ENCODE assay signal across 8 cellular contexts in the genomic region with DNA sequence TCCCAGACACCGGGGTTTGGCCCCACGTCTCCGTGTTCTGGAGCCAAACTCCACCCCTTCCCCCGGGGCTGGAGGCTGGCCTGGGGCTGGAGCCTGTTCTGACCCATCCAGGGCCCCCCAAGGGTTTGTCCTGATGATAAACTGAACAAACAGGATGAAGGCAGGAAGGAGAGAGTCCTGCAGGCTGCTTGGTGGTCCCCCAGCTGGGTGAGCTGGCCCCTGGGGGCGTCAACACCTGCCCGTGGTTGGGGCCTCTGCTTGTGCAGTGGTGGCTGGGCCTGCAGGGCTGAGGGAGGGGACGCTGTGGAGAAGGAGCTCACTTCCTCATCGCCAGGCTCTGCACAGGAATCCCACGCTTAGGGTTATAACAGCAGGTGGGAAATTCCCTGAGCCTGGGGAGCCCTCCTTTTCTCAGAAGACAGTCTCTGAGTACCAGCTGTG. TPM values are rescaled to one million over a fixed set of nuclear protein-coding genes. Genes with fewer than 3 reads are reported as not detected.
DNase-seq lines count a peak whose midpoint lies in the region; ATAC-seq and TF ChIP-seq lines count a peak whose summit lies in the region.

No MANE protein-coding gene starts in this region.

- ATAC-seq in GM23338 (no peak), GM18873 (IDR thresholded peaks at IDR 0.05; ENCODE audit: low FRiP score, unreplicated experiment) (no peak), HG03354 (IDR thresholded peaks at IDR 0.05; ENCODE audit: poor library complexity, severe bottlenecking, unreplicated experiment) (no peak)

- H3K36me3 Mint-ChIP-seq in GM23338 (ENCODE audit: low read depth): no peaks in the 10 kb centered on the region

- no peaks in the 10 kb centered on the region for H3K9me3 ChIP-seq in Peyer's patch
- H3K9me3 ChIP-seq in colonic mucosa: no peaks in the 10 kb centered on the region
- no peaks in the 10 kb centered on the region for H3K9me3 ChIP-seq in Karpas-422 (ENCODE audit: low read length)

- no peaks in the 10 kb centered on the region for H3K79me2 ChIP-seq in GM23338 (replicated peaks; ENCODE audit: insufficient read depth)
- no peaks in the 10 kb centered on the region for H3K79me2 ChIP-seq in Karpas-422 (ENCODE audit: low read length)

- peak overlapping the region; percentile 81 for H3K27ac Mint-ChIP-seq in GM23338

- peaks cover 8% of the 10 kb centered on the region for H3K27me3 Mint-ChIP-seq in GM23338 (ENCODE audit: insufficient read depth, low read depth, poor library complexity)

- H3K27me3 ChIP-seq in GM23338 (ENCODE audit: insufficient read depth) (no peaks in the 10 kb centered on the region), Peyer's patch (no peaks in the 10 kb centered on the region), colonic mucosa (no peaks in the 10 kb centered on the region), Karpas-422 (ENCODE audit: low read length) (no peaks in the 10 kb centered on the region)

- H3K4me1 ChIP-seq in GM23338 (ENCODE audit: insufficient read depth): no peaks in the 10 kb centered on the region
- peaks cover 0 to 50% (median 33%) of the 10 kb centered on the region in 4 donors for H3K4me1 ChIP-seq in Peyer's patch
- H3K4me1 ChIP-seq in colonic mucosa: peaks cover 8% of the 10 kb centered on the region
- peaks cover 36% of the 10 kb centered on the region for H3K4me1 ChIP-seq in Karpas-422 (ENCODE audit: low read length)

- peaks cover 6% of the 10 kb centered on the region for H3K4me1 Mint-ChIP-seq in GM23338

- no peak for TF ChIP-seq POLR2A in Peyer's patch (IDR thresholded peaks at IDR 0.05)

- peak; percentile 31 for DNase-seq in GF-D8 (lab: John Stamatoyannopoulos, UW)
- no peak for DNase-seq in GM23338 (ENCODE audit: low spot score)
- peak in 2 of 3 donors; percentile 74 to 79 for DNase-seq in Peyer's patch
- no peak for DNase-seq in colonic mucosa
- peak; percentile 29 for DNase-seq in stimulated activated CD4-positive, alpha-beta T cell treated with anti-CD3 and anti-CD28 coated beads, Interleukin-2, amount 100 ng/mL, for 4 hours (ENCODE audit: low read depth)
- no peak for DNase-seq in Karpas-422

- H3K9ac ChIP-seq in colonic mucosa (ENCODE audit: low read depth in 2 of 2, low read length in 2 of 2) (peak overlapping the region; percentile 66 to 90), Karpas-422 (ENCODE audit: low read length) (no peak overlapping the region)

- intact Hi-C loops in colonic mucosa (cut with DNase I): no loop called here

- H3K27ac ChIP-seq in GM23338 (ENCODE audit: low read depth): no peak overlapping the region
- peak overlapping the region; percentile 72 to 93 (median 78) for H3K27ac ChIP-seq in Peyer's patch
- no peak overlapping the region for H3K27ac ChIP-seq in colonic mucosa
- H3K27ac ChIP-seq in Karpas-422 (ENCODE audit: low read length): no peak overlapping the region

- no peaks in the 10 kb centered on the region for H3K9me3 Mint-ChIP-seq in GM23338

- H4K20me1 ChIP-seq in GM23338 (replicated peaks; ENCODE audit: insufficient read depth) (no peaks in the 10 kb centered on the region), Karpas-422 (ENCODE audit: insufficient read depth, low read depth, low read length) (no peaks in the 10 kb centered on the region)

- H3F3A ChIP-seq in GM23338 (replicated peaks; ENCODE audit: low read depth): no peaks in the 10 kb centered on the region

- H3K4me3 ChIP-seq in GM23338 (no peak overlapping the region), Peyer's patch (peak overlapping the region in 2 of 4 donors; percentile 50 to 61), colonic mucosa (no peak overlapping the region), Karpas-422 (ENCODE audit: low read length) (no peak overlapping the region)

- H3K4me2 ChIP-seq in GM23338 (no peak overlapping the region), Karpas-422 (ENCODE audit: low read depth, low read length, poor library complexity, severe bottlenecking) (no peak overlapping the region)

- H3K9me2 ChIP-seq in GM23338 (ENCODE audit: insufficient read depth) (no peaks in the 10 kb centered on the region), Karpas-422 (replicated peaks; ENCODE audit: insufficient read depth, low read length) (no peaks in the 10 kb centered on the region)

- H2AFZ ChIP-seq in GM23338 (no peak overlapping the region), Karpas-422 (ENCODE audit: low read length) (no peak overlapping the region)

- TF ChIP-seq CTCF in GM23338 (conservative IDR thresholded peaks at IDR 0.05; ENCODE audit: low read depth in 2 of 2): no peak
- no peak for TF ChIP-seq CTCF in Peyer's patch (IDR thresholded peaks at IDR 0.05)
- TF ChIP-seq CTCF in colonic mucosa (IDR thresholded peaks at IDR 0.05): no peak

- no peaks in the 10 kb centered on the region for H3K36me3 ChIP-seq in GM23338 (ENCODE audit: insufficient read depth)
- no peaks in the 10 kb centered on the region for H3K36me3 ChIP-seq in Peyer's patch
- no peaks in the 10 kb centered on the region for H3K36me3 ChIP-seq in colonic mucosa
- H3K36me3 ChIP-seq in Karpas-422 (ENCODE audit: insufficient read depth, low read length): no peaks in the 10 kb centered on the region

- H3K4me3 Mint-ChIP-seq in GM23338: no peak overlapping the region

TF ChIP-seq in GM23338, 12 proteins besides CTCF, POLR2A, EP300 and RAD21 (continues in another document):
- TF ChIP-seq ZNF331 (CRISPR knock-in tag; IDR thresholded peaks at IDR 0.05; ENCODE audit: low read depth): no peak
- TF ChIP-seq, protein P1, sequence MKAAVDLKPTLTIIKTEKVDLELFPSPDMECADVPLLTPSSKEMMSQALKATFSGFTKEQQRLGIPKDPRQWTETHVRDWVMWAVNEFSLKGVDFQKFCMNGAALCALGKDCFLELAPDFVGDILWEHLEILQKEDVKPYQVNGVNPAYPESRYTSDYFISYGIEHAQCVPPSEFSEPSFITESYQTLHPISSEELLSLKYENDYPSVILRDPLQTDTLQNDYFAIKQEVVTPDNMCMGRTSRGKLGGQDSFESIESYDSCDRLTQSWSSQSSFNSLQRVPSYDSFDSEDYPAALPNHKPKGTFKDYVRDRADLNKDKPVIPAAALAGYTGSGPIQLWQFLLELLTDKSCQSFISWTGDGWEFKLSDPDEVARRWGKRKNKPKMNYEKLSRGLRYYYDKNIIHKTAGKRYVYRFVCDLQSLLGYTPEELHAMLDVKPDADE (IDR thresholded peaks at IDR 0.05): no peak
- TF ChIP-seq EZH2phosphoT487 (IDR thresholded peaks at IDR 0.05; ENCODE audit: unreplicated experiment): no peak
- TF ChIP-seq, protein P2, sequence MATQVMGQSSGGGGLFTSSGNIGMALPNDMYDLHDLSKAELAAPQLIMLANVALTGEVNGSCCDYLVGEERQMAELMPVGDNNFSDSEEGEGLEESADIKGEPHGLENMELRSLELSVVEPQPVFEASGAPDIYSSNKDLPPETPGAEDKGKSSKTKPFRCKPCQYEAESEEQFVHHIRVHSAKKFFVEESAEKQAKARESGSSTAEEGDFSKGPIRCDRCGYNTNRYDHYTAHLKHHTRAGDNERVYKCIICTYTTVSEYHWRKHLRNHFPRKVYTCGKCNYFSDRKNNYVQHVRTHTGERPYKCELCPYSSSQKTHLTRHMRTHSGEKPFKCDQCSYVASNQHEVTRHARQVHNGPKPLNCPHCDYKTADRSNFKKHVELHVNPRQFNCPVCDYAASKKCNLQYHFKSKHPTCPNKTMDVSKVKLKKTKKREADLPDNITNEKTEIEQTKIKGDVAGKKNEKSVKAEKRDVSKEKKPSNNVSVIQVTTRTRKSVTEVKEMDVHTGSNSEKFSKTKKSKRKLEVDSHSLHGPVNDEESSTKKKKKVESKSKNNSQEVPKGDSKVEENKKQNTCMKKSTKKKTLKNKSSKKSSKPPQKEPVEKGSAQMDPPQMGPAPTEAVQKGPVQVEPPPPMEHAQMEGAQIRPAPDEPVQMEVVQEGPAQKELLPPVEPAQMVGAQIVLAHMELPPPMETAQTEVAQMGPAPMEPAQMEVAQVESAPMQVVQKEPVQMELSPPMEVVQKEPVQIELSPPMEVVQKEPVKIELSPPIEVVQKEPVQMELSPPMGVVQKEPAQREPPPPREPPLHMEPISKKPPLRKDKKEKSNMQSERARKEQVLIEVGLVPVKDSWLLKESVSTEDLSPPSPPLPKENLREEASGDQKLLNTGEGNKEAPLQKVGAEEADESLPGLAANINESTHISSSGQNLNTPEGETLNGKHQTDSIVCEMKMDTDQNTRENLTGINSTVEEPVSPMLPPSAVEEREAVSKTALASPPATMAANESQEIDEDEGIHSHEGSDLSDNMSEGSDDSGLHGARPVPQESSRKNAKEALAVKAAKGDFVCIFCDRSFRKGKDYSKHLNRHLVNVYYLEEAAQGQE (IDR thresholded peaks at IDR 0.05; ENCODE audit: unreplicated experiment): no peak
- TF ChIP-seq NANOG (IDR thresholded peaks at IDR 0.05; ENCODE audit: borderline replicate concordance): no peak
- TF ChIP-seq JUNB (IDR thresholded peaks at IDR 0.05; ENCODE audit: unreplicated experiment): no peak

RNA-seq across cellular contexts. Expression of a gene that starts 2.3 kb away (rescaled TPM):
- 0.07 TPM in 1 of 2 replicates, not detected in the other for total RNA-seq in GM23338 (2014; rRNA removed; shearing (Covaris generic))
- not detected in 2 replicates for polyA plus RNA-seq in GM23338 (2016; fragmentation: Nextera tagmentation; extraction: Ambion mirVana)
- total RNA-seq in Peyer's patch (10 to 100 TPM in 2 of 4 donors, 1 to 10 TPM in 2; 4.2 to 88.3 (median 11.8) TPM), colonic mucosa (10 to 100 TPM; 10.8 to 22.5 TPM)
- total RNA-seq in Karpas-422 (2014; rRNA removed; shearing (Covaris generic); ENCODE audit: low replicate concordance): 1.7 and 6.9 TPM in 2 replicates

RNA-seq across cellular contexts. Expression of a gene that starts 42.7 kb away (rescaled TPM):
- 1.0 and 4.3 TPM in 2 replicates for total RNA-seq in GM23338 (2014; rRNA removed; shearing (Covaris generic))
- polyA plus RNA-seq in GM23338 (2016; fragmentation: Nextera tagmentation; extraction: Ambion mirVana): 0.78 and 1.5 TPM in 2 replicates
- total RNA-seq in Peyer's patch: 10 to 100 TPM in 3 of 4 donors, 1 to 10 TPM in 1; 9.0 to 24.2 (median 11.7) TPM
- 10 to 100 TPM; 11.1 to 11.5 TPM for total RNA-seq in colonic mucosa
- not detected in 2 replicates for total RNA-seq in Karpas-422 (2014; rRNA removed; shearing (Covaris generic); ENCODE audit: low replicate concordance)

Comparison
In these comparisons a context has a peak if more than half of its experiments do, and no peak if none do; other contexts are left out.
1. DNase-seq: peak in GF-D8 (single experiment), Peyer's patch (2 of 3) and stimulated activated CD4-positive, alpha-beta T cell treated with anti-CD3 and anti-CD28 coated beads, Interleukin-2, amount 100 ng/mL, for 4 hours (single experiment); none in GM23338 (single experiment), colonic mucosa (single experiment) and Karpas-422 (single experiment).
2. H3K27ac ChIP-seq: peak in Peyer's patch (4 of 4); none in GM23338 (single experiment), colonic mucosa (single experiment) and Karpas-422 (single experiment).